8 cellular contexts compared by ENCODE assay signal in the genomic region with DNA sequence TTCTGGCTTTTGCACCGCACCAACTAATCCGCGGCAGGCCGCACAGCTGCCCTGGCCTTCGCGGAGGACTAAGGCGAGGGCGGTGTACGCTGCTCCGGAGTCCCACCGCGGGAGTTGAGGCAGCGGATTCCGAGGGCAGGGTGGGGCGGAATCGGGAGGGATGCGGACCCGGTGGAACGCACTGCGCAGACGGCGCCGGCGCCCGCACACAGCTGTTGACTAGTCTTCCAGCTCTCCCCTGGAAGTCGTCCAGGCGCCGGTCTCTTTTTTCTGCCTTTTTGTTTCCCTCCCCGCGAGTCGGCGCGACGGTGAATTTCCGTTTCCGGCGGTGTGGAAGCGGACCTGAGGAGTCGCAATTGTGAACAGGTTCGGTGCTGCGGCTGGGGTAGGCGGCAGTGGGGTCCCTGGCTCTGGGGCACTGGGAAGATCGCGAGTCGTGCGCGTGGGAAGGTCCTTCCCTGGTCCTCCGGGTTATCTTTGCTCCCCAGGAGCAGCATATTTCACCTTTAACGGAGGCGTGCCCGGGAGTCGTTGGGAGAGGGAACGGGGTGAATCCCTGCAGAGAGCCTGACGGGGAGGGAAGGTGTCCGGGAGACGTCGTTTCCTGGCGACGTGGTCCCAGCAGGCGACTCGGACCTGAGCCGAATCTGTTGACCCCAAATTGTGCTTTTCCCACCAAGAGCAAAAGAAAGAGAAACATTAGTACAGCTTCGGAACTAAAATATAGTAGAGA. TPM values are rescaled to one million over a fixed set of nuclear protein-coding genes. Genes with fewer than 3 reads are reported as not detected.
DNase-seq lines count a peak whose midpoint lies in the region; ATAC-seq and TF ChIP-seq lines count a peak whose summit lies in the region.

A gene (plus strand): TSS at position 319 of the 733 bp plus-strand sequence. CDS start 5,195 bp downstream, outside the sequence.

- H4K20me1 ChIP-seq in OCI-LY3 (ENCODE audit: insufficient read depth, low read length), result no peaks in the 10 kb centered on the region

- peak within 1 kb of the TSS; percentile 78 for H3K4me2 ChIP-seq in OCI-LY3 (ENCODE audit: low read length)

- H3K27me3 Mint-ChIP-seq in CD14-positive monocyte (ENCODE audit: low read depth in 3 of 3), result peaks cover 31 to 51% (median 37%) of the 10 kb centered on the region in 3 donors

- no peak for TF ChIP-seq POLR2A in esophagus squamous epithelium (IDR thresholded peaks at IDR 0.05)

- H3K36me3 Mint-ChIP-seq in CD14-positive monocyte, result peaks cover 0 to 3% of the 10 kb centered on the region in 2 donors

- peaks cover 16% of the 10 kb centered on the region for H3K4me1 Mint-ChIP-seq in CD14-positive monocyte

- no peaks in the 10 kb centered on the region for H3K36me3 ChIP-seq in OCI-LY3 (replicated peaks; ENCODE audit: low read depth, low read length)
- no peaks in the 10 kb centered on the region for H3K36me3 ChIP-seq in esophagus squamous epithelium

- intact Hi-C loops in CD14-positive monocyte (cut with micrococcal nuclease) (no loop called here), esophagus squamous epithelium (cut with DNase I) (no loop called here)

- H3K4me1 ChIP-seq in OCI-LY3 (ENCODE audit: low read length) (no peaks in the 10 kb centered on the region), esophagus squamous epithelium (peaks cover 0 to 14% (median 0%) of the 10 kb centered on the region in 3 donors)

- peak within 1 kb of the TSS; percentile 86 to 97 for H3K4me3 Mint-ChIP-seq in CD14-positive monocyte

- no peaks in the 10 kb centered on the region for H3K9me3 ChIP-seq in OCI-LY3 (ENCODE audit: insufficient read depth, low read length)
- no peaks in the 10 kb centered on the region for H3K9me3 ChIP-seq in esophagus squamous epithelium

- H3K79me2 ChIP-seq in OCI-LY3 (ENCODE audit: low read length), result no peaks in the 10 kb centered on the region

- TF ChIP-seq CTCF in CD14-positive monocyte (IDR thresholded peaks at IDR 0.05) (no peak), OCI-LY3 (IDR thresholded peaks at IDR 0.05; ENCODE audit: low read depth, low read length) (no peak), esophagus squamous epithelium (IDR thresholded peaks at IDR 0.05) (no peak)

- H2AFZ ChIP-seq in OCI-LY3 (ENCODE audit: low read depth, low read length), result peak within 1 kb of the TSS; percentile 92

- no peak within 1 kb of the TSS for H3K27ac ChIP-seq in OCI-LY3 (ENCODE audit: low read length)
- H3K27ac ChIP-seq in esophagus squamous epithelium, result peak within 1 kb of the TSS; percentile 74 to 82 (median 78)

- 0% methylated on average over 11 of the region's 63 CpGs for WGBS in esophagus squamous epithelium, 2 donors

- peaks cover 0 to 9% (median 1%) of the 10 kb centered on the region in 7 donors for H3K9me3 Mint-ChIP-seq in CD14-positive monocyte

- peak within 1 kb of the TSS; percentile 74 for H3K9ac ChIP-seq in OCI-LY3 (ENCODE audit: low read length)

- H3K4me3 ChIP-seq in OCI-LY3 (ENCODE audit: low read length), result peak within 1 kb of the TSS; percentile 96
- peak within 1 kb of the TSS; percentile 61 to 80 (median 66) for H3K4me3 ChIP-seq in esophagus squamous epithelium

- no peaks in the 10 kb centered on the region for H3K27me3 ChIP-seq in OCI-LY3 (ENCODE audit: low read depth, low read length)
- H3K27me3 ChIP-seq in esophagus squamous epithelium, result peaks cover 0 to 7% (median 0%) of the 10 kb centered on the region in 4 donors

- ATAC-seq in GM19372 (IDR thresholded peaks at IDR 0.05; ENCODE audit: low read depth, unreplicated experiment) (peak; percentile 79), HG03469 (IDR thresholded peaks at IDR 0.05; ENCODE audit: unreplicated experiment) (peak; percentile 41)

- DNase-seq in CD14-positive monocyte (ENCODE audit: low spot score), result no peak
- DNase-seq in activated T-cell treated with anti-CD3 and anti-CD28 coated beads, Interleukin-2, amount 50 U/mL, for 48 hours, result peak; percentile 87
- DNase-seq in esophagus squamous epithelium (lab: John Stamatoyannopoulos, UW), result no peak
- DNase-seq in myocyte (ENCODE audit: low read depth), result peak; percentile 92
- DNase-seq in stimulated activated CD8-positive, alpha-beta memory T cell treated with anti-CD3 and anti-CD28 coated beads, Interleukin-7, amount 100 ng/mL, for 1 hour (ENCODE audit: low read depth in 2 of 2), result peak; percentile 43 to 45

- H3K27ac Mint-ChIP-seq in CD14-positive monocyte, result peak within 1 kb of the TSS in 3 of 7 donors; percentile 14 to 39 (median 21)

RNA-seq across cellular contexts. Expression of the gene that starts here (rescaled TPM):
- not detected for polyA plus RNA-seq in CD14-positive monocyte
- total RNA-seq in esophagus squamous epithelium (1 to 10 TPM; 1.0 to 2.5 (median 2.1) TPM), myocyte (5.1 and 5.4 TPM in 2 replicates)
- polyA plus RNA-seq in myocyte (2012), result 3.0 TPM

Comparison
In these comparisons a context has a peak if more than half of its experiments do, and no peak if none do; other contexts are left out.
1. DNase-seq: peak in activated T-cell treated with anti-CD3 and anti-CD28 coated beads, Interleukin-2, amount 50 U/mL, for 48 hours (2 of 2), myocyte (single experiment) and stimulated activated CD8-positive, alpha-beta memory T cell treated with anti-CD3 and anti-CD28 coated beads, Interleukin-7, amount 100 ng/mL, for 1 hour (2 of 2); none in CD14-positive monocyte (single experiment) and esophagus squamous epithelium (single experiment).